Comparison of ENCODE assay signal across 8 cellular contexts in genomic region chr1:200558866-200559459, GRCh38.
DNase-seq lines count a peak whose midpoint lies in the region; ATAC-seq lines count a peak whose summit lies in the region.

No MANE protein-coding gene starts in this region.

- DNase-seq in SHP77 (lab: John Stamatoyannopoulos, UW) (peak; percentile 3 to 9), SHP77 treated with DMSO at 0.1 percent for 48 hours (lab: John Stamatoyannopoulos, UW) (no peak), RPMI8226 (peak; percentile 48), epidermal melanocyte (ENCODE audit: insufficient read length, low spot score) (peak; percentile 55), non-pigmented ciliary epithelial cell (ENCODE audit: low read depth) (peak; percentile 27), NCI-H1930 (lab: John Stamatoyannopoulos, UW) (no peak)

- ATAC-seq in HG03342 (IDR thresholded peaks at IDR 0.05; ENCODE audit: unreplicated experiment), result peak; percentile 47
- ATAC-seq in GM21528 (IDR thresholded peaks at IDR 0.05; ENCODE audit: low FRiP score, unreplicated experiment), result no peak

Comparison
In these comparisons a context has a peak if more than half of its experiments do, and no peak if none do; other contexts are left out.
1. DNase-seq: peak in SHP77 (2 of 2), RPMI8226 (single experiment), epidermal melanocyte (single experiment) and non-pigmented ciliary epithelial cell (single experiment); none in SHP77 treated with DMSO at 0.1 percent for 48 hours (single experiment) and NCI-H1930 (0 of 2).